In the genomic region with DNA sequence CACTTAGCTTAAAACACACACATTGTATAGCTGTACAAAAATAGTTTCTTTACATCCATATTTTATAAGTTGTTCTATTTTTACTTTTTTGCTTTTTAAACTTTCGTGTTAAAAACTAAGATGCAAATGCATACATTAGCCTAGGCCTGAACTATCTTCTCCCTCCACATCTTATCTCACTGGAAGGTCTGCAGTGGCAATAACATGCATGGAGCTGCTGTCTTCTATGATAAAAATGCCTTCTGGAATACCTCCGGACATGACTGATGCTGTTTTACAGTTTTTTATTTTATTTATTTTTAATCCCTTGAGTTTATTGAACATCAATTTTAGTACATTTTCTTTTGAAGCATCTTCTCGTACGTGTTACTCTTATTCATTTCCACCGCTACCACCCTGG, we compare ENCODE assay signal across 1 cellular context.
TF ChIP-seq lines count a peak whose summit lies in the region.

No MANE protein-coding gene starts in this region.

TF ChIP-seq in K562, 482 proteins besides CTCF, POLR2A, EP300 and RAD21 (continued from another document):
- TF ChIP-seq, protein P1, sequence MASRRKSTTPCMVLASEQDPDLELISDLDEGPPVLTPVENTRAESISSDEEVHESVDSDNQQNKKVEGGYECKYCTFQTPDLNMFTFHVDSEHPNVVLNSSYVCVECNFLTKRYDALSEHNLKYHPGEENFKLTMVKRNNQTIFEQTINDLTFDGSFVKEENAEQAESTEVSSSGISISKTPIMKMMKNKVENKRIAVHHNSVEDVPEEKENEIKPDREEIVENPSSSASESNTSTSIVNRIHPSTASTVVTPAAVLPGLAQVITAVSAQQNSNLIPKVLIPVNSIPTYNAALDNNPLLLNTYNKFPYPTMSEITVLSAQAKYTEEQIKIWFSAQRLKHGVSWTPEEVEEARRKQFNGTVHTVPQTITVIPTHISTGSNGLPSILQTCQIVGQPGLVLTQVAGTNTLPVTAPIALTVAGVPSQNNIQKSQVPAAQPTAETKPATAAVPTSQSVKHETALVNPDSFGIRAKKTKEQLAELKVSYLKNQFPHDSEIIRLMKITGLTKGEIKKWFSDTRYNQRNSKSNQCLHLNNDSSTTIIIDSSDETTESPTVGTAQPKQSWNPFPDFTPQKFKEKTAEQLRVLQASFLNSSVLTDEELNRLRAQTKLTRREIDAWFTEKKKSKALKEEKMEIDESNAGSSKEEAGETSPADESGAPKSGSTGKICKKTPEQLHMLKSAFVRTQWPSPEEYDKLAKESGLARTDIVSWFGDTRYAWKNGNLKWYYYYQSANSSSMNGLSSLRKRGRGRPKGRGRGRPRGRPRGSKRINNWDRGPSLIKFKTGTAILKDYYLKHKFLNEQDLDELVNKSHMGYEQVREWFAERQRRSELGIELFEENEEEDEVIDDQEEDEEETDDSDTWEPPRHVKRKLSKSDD (conservative IDR thresholded peaks at IDR 0.05; ENCODE audit: low read length), result no peak
- TF ChIP-seq PPARD (CRISPR knock-in tag; IDR thresholded peaks at IDR 0.05) (no peak), ERF (CRISPR knock-in tag; IDR thresholded peaks at IDR 0.05) (no peak), SMARCC2 (IDR thresholded peaks at IDR 0.05; ENCODE audit: low read depth) (peak; percentile 52; the same call in 1 of the 2 replicates), ZNF445 (CRISPR knock-in tag; IDR thresholded peaks at IDR 0.05; ENCODE audit: low read depth) (no peak), ZBTB1 (CRISPR knock-in tag; IDR thresholded peaks at IDR 0.05; ENCODE audit: borderline replicate concordance, low read depth) (no peak), MEIS2 (IDR thresholded peaks at IDR 0.05; ENCODE audit: partially characterized antibody) (peak; percentile 34), FOXJ2 (tag; IDR thresholded peaks at IDR 0.05) (no peak), ZNF263 (CRISPR knock-in tag; IDR thresholded peaks at IDR 0.05; ENCODE audit: borderline replicate concordance) (no peak), MAFF (IDR thresholded peaks at IDR 0.05; ENCODE audit: low read length) (no peak), ARID2 (IDR thresholded peaks at IDR 0.05) (no peak), MIER1 (IDR thresholded peaks at IDR 0.05; ENCODE audit: low read depth) (no peak), STAT5A (IDR thresholded peaks at IDR 0.05; ENCODE audit: borderline replicate concordance, low read length) (peak; percentile 78)
- TF ChIP-seq, protein P2, sequence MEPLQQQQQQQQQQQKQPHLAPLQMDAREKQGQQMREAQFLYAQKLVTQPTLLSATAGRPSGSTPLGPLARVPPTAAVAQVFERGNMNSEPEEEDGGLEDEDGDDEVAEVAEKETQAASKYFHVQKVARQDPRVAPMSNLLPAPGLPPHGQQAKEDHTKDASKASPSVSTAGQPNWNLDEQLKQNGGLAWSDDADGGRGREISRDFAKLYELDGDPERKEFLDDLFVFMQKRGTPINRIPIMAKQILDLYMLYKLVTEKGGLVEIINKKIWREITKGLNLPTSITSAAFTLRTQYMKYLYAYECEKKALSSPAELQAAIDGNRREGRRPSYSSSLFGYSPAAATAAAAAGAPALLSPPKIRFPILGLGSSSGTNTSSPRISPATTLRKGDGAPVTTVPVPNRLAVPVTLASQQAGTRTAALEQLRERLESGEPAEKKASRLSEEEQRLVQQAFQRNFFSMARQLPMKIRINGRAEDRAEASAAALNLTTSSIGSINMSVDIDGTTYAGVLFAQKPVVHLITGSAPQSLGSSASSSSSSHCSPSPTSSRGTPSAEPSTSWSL (CRISPR knock-in tag; IDR thresholded peaks at IDR 0.05; ENCODE audit: borderline replicate concordance), result no peak
- TF ChIP-seq, protein P3, sequence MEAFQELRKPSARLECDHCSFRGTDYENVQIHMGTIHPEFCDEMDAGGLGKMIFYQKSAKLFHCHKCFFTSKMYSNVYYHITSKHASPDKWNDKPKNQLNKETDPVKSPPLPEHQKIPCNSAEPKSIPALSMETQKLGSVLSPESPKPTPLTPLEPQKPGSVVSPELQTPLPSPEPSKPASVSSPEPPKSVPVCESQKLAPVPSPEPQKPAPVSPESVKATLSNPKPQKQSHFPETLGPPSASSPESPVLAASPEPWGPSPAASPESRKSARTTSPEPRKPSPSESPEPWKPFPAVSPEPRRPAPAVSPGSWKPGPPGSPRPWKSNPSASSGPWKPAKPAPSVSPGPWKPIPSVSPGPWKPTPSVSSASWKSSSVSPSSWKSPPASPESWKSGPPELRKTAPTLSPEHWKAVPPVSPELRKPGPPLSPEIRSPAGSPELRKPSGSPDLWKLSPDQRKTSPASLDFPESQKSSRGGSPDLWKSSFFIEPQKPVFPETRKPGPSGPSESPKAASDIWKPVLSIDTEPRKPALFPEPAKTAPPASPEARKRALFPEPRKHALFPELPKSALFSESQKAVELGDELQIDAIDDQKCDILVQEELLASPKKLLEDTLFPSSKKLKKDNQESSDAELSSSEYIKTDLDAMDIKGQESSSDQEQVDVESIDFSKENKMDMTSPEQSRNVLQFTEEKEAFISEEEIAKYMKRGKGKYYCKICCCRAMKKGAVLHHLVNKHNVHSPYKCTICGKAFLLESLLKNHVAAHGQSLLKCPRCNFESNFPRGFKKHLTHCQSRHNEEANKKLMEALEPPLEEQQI (IDR thresholded peaks at IDR 0.05), result peak; percentile 77
- TF ChIP-seq, protein P4, sequence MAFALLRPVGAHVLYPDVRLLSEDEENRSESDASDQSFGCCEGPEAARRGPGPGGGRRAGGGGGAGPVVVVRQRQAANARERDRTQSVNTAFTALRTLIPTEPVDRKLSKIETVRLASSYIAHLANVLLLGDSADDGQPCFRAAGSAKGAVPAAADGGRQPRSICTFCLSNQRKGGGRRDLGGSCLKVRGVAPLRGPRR (CRISPR knock-in tag; IDR thresholded peaks at IDR 0.05), result no peak
